In the genomic region with DNA sequence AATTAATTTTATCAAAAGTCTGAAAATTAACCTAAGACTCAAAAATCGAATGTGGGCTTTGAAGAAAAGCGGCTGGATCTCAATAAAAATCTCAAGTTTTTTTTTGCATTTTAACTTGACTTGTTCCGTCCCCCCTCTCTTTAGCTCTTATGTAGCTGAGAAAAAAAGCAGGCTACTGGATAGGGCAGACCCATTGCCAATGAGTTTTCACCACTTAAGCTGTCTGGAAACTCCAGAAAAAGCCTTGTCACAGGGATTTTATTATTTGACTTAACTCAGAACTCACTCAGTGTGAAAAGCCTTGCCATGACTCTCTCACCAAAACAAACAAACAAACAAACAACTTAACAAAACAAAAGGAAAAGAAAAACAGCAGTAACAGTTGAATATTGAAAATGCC, we compare ENCODE assay signal across 28 cellular contexts.
A peak's percentile ranks its signal among the peaks of the same experiment; 100 is the strongest.
DNase-seq lines count a peak whose midpoint lies in the region; ATAC-seq and TF ChIP-seq lines count a peak whose summit lies in the region.
"Had no signal": no experiment of that assay in that cellular context is flagged by ENCODE, and none has a peak within 500 bp of the region (broad histone marks: within the 10 kb centered on the region; RNA-seq: fewer than 3 reads in every experiment).

No MANE protein-coding gene starts in this region.

- TF ChIP-seq POLR2A in testis (IDR thresholded peaks at IDR 0.05) (no peak), esophagus muscularis mucosa (IDR thresholded peaks at IDR 0.05; ENCODE audit: low read depth) (no peak)

- no peak for ATAC-seq in GM21367 (IDR thresholded peaks at IDR 0.05; ENCODE audit: unreplicated experiment)
- ATAC-seq: GM12878, Right ventricle myocardium inferior had no signal

- no peaks in the 10 kb centered on the region for H3K36me3 Mint-ChIP-seq in endothelial cell (ENCODE audit: low read depth, unreplicated experiment)
- no peaks in the 10 kb centered on the region for H3K36me3 Mint-ChIP-seq in nephron progenitor cell (ENCODE audit: low read depth)

- no peak overlapping the region for H3K4me3 Mint-ChIP-seq in endothelial cell (ENCODE audit: unreplicated experiment)
- H3K4me3 Mint-ChIP-seq in nephron progenitor cell: no peak overlapping the region
- H3K4me3 Mint-ChIP-seq: CD4-positive, alpha-beta T cell had no signal

- DNase-seq in NCI-H82 (lab: John Stamatoyannopoulos, UW) (peak; percentile 3), NCI-H82 treated with DMSO at 0.1 percent for 48 hours (lab: John Stamatoyannopoulos, UW; ENCODE audit: unreplicated experiment) (no peak), endothelial cell (ENCODE audit: low spot score) (no peak), nephron progenitor cell (no peak), testis (no peak), esophagus muscularis mucosa (ENCODE audit: extremely low spot score) (no peak), caudate nucleus (lab: John Stamatoyannopoulos, UW) (no peak)
- DNase-seq: ACHN; CD4-positive, alpha-beta T cell; COR-L47; DMS 273 treated with DMSO at 0.1 percent for 48 hours; DMS79 treated with DMSO at 0.1 percent for 48 hours; GOT3; Kasumi-1; MM.1S; NCI-H1092; NCI-H1436; NCI-H187 treated with DMSO at 0.1 percent for 48 hours; NCI-H2107; NCI-H446 treated with DMSO at 0.1 percent for 48 hours; NCI-H69; NK-92 treated with Interleukin-12 subunit alpha and Interleukin-12 subunit beta, amount 100 ng/mL, for 24 hours had no signal

- 67 to 77% methylated on average over 3 of the region's 3 CpGs for WGBS in testis, 2 donors
- 35% methylated on average over 3 of the region's 3 CpGs for WGBS in esophagus muscularis mucosa

- no peak overlapping the region for H3K27ac ChIP-seq in testis
- H3K27ac ChIP-seq in esophagus muscularis mucosa (replicated peaks in 1 of 4): no peak overlapping the region
- H3K27ac ChIP-seq in caudate nucleus (ENCODE audit: low read depth, low read length): no peak overlapping the region
- H3K27ac ChIP-seq: 22Rv1, BLaER1, SJSA1 had no signal

- H3K4me3 ChIP-seq in testis (no peak overlapping the region), esophagus muscularis mucosa (no peak overlapping the region)
- H3K4me3 ChIP-seq: BLaER1, GM12878, SJSA1 had no signal

- TF ChIP-seq CTCF in endothelial cell (IDR thresholded peaks at IDR 0.05; ENCODE audit: unreplicated experiment) (no peak), nephron progenitor cell (IDR thresholded peaks at IDR 0.05) (no peak), testis (IDR thresholded peaks at IDR 0.05) (no peak), esophagus muscularis mucosa (IDR thresholded peaks at IDR 0.05) (no peak)

- no peaks in the 10 kb centered on the region for H3K4me1 ChIP-seq in testis
- H3K4me1 ChIP-seq in esophagus muscularis mucosa: no peaks in the 10 kb centered on the region
- H3K4me1 ChIP-seq: BLaER1, SJSA1 had no signal

- no peaks in the 10 kb centered on the region for H3K9me3 ChIP-seq in testis
- H3K9me3 ChIP-seq in esophagus muscularis mucosa: no peaks in the 10 kb centered on the region
- H3K9me3 ChIP-seq: BLaER1, SJSA1 had no signal

- intact Hi-C loops in testis (cut with DNase I; ENCODE audit: low total_unique reads) (no loop called here), esophagus muscularis mucosa (cut with DNase I) (no loop called here)

- H3K27ac Mint-ChIP-seq in endothelial cell (ENCODE audit: unreplicated experiment): peak overlapping the region; percentile 87
- peak overlapping the region; percentile 88 for H3K27ac Mint-ChIP-seq in nephron progenitor cell
- H3K27ac Mint-ChIP-seq: CD4-positive, alpha-beta T cell had no signal

- peaks cover 10% of the 10 kb centered on the region for H3K4me1 Mint-ChIP-seq in endothelial cell (ENCODE audit: unreplicated experiment)
- peaks cover 14% of the 10 kb centered on the region for H3K4me1 Mint-ChIP-seq in nephron progenitor cell

- H3K9me3 Mint-ChIP-seq in endothelial cell (ENCODE audit: unreplicated experiment): no peaks in the 10 kb centered on the region
- no peaks in the 10 kb centered on the region for H3K9me3 Mint-ChIP-seq in nephron progenitor cell

- no peak for TF ChIP-seq EP300 in esophagus muscularis mucosa (IDR thresholded peaks at IDR 0.05)

- H3K27me3 Mint-ChIP-seq in endothelial cell (ENCODE audit: unreplicated experiment): no peaks in the 10 kb centered on the region
- no peaks in the 10 kb centered on the region for H3K27me3 Mint-ChIP-seq in nephron progenitor cell (ENCODE audit: low read depth, poor library complexity)
- H3K27me3 Mint-ChIP-seq: CD4-positive, alpha-beta T cell had no signal

- H3K27me3 ChIP-seq in testis: no peaks in the 10 kb centered on the region
- H3K27me3 ChIP-seq in esophagus muscularis mucosa: no peaks in the 10 kb centered on the region
- H3K27me3 ChIP-seq: BLaER1, SJSA1 had no signal

- H3K36me3 ChIP-seq in testis (ENCODE audit: low read depth, missing control alignments) (no peaks in the 10 kb centered on the region), esophagus muscularis mucosa (no peaks in the 10 kb centered on the region)
- H3K36me3 ChIP-seq: BLaER1, SJSA1 had no signal
